Comparison of ENCODE assay signal across 12 cellular contexts in the genomic region with DNA sequence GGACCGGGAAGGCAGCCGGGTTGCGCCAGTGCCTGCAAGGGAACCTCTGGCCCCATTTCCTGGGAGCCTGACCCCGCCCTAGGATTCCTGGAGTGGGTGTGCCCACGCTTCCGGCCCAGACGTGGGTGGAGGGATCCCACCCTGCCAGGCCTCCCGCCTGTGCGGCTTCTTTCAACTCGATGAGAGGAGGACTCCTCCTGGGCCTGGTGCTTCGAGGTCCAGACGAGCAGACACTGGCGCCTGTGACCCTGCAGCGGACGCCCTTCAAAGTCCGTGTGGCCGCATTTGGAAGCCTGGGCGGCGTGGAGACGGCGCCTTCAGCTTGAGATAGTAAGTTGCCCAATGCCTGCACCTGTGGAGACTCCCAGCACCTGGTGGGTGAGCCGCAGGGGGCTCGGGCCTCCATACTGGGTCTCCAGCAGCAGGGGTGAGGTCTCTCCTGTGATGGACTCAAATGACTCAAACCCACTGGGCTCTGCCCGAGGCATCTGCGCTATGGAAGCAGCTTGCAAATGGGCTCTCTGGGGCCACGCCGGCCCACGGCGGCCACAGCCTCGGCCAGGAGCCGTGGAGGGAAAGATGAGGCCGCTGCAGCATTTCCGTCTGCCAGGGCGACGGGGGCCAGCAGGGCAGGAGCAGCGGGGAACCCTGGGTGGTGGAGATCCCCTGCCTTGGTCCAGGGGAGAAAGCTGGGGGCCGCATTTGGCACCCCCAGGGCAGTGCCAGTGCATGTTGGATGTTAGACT.
A peak's percentile ranks its signal among the peaks of the same experiment; 100 is the strongest.
DNase-seq lines count a peak whose midpoint lies in the region; ATAC-seq, FAIRE-seq and TF ChIP-seq lines count a peak whose summit lies in the region.
"Had no signal": no experiment of that assay in that cellular context is flagged by ENCODE, and none has a peak within 500 bp of the region (broad histone marks: within the 10 kb centered on the region; RNA-seq: fewer than 3 reads in every experiment).

No MANE protein-coding gene starts in this region.

- no peak for FAIRE-seq in H1 (lab: Jason Lieb, UNC)
- FAIRE-seq: A204.1 had no signal

- no peak overlapping the region for H2BK5ac ChIP-seq in H1 (ENCODE audit: low read depth, low read length)

- no peak overlapping the region for H4K91ac ChIP-seq in H1 (replicated peaks; ENCODE audit: insufficient read length, low read length)

- TF ChIP-seq EP300 in H1 (IDR thresholded peaks at IDR 0.05; ENCODE audit: borderline replicate concordance in 1 of 2, low read depth in 2 of 2, low read length in 2 of 2), result no peak

- no peak overlapping the region; the same call in 1 of the 2 replicates for H3K27ac ChIP-seq in H1 (ENCODE audit: low read depth, low read length)
- H3K27ac ChIP-seq: SJCRH30 had no signal

- POLR2A ChIA-PET in H1 (lab: Charles Lee; ENCODE audit: partially characterized antibody), result no interaction called here

- H4K5ac ChIP-seq in H1 (ENCODE audit: insufficient read length, low read depth, low read length), result no peak overlapping the region

- peak; percentile 37 for DNase-seq in natural killer cell treated with Interleukin-12 subunit alpha and Interleukin-12 subunit beta and Interleukin-15 and Interleukin-18, amount 100 ng/mL, for 72 hours (ENCODE audit: low spot score)
- no peak for DNase-seq in natural killer cell
- DNase-seq in H1 (ENCODE audit: low read depth in 1 of 2, low spot score in 2 of 2), result no peak
- DNase-seq in effector CD4-positive, alpha-beta T cell, result no peak
- no peak for DNase-seq in DMS 273 (lab: John Stamatoyannopoulos, UW; ENCODE audit: unreplicated experiment)
- DNase-seq in activated naive CD4-positive, alpha-beta T cell (lab: John Stamatoyannopoulos, UW), result no peak
- DNase-seq: activated naive CD4-positive, alpha-beta T cell treated with anti-CD3 and anti-CD28 coated beads, Interleukin-2, amount 50 U/mL, for 16 hours; SJCRH30 had no signal

- intact Hi-C loops in natural killer cell (cut with micrococcal nuclease), result no loop called here

- no peaks in the 10 kb centered on the region for H3K23me2 ChIP-seq in H1 (ENCODE audit: low read depth, low read length)

- no peak for TF ChIP-seq POLR2A in H1 (IDR thresholded peaks at IDR 0.05; ENCODE audit: control extremely low read depth in 1 of 2, low read depth in 2 of 2, low read length in 2 of 2)

- no peaks in the 10 kb centered on the region for H3K27me3 Mint-ChIP-seq in natural killer cell treated with Interleukin-12 subunit alpha and Interleukin-12 subunit beta and Interleukin-15 and Interleukin-18, amount 100 ng/mL, for 72 hours
- no peaks in the 10 kb centered on the region for H3K27me3 Mint-ChIP-seq in natural killer cell (ENCODE audit: low read depth in 2 of 2)
- H3K27me3 Mint-ChIP-seq: IgD-negative memory B cell had no signal

- TF ChIP-seq RAD21 in H1 (IDR thresholded peaks at IDR 0.05 in 1 of 2, conservative IDR thresholded peaks at IDR 0.05 in 1 of 2; ENCODE audit: low read depth in 2 of 2, low read length in 2 of 2), result no peak

- no peak overlapping the region for H2BK120ac ChIP-seq in H1 (replicated peaks; ENCODE audit: low read depth, low read length)

- CTCF ChIA-PET in H1 (lab: Charles Lee; ENCODE audit: partially characterized antibody), result interaction anchor here (1.7 to 1.8 kb wide), 2 partner anchors 90 to 92 kb away, joined by 4 read pairs; no protein-coding TSS in a partner anchor

- peaks cover 0 to 4% (median 1%) of the 10 kb centered on the region in 4 experiments; a peak in 4 of 7 replicates for H3K4me1 ChIP-seq in H1 (replicated peaks in 1 of 4; ENCODE audit: control insufficient read depth in 3 of 4, insufficient read depth in 4 of 4, low read length in 3 of 4)
- H3K4me1 ChIP-seq in mucosa of stomach (ENCODE audit: control insufficient read depth, insufficient read depth, low read length), result peaks cover 88% of the 10 kb centered on the region
- H3K4me1 ChIP-seq: SJCRH30 had no signal

- H3K9ac ChIP-seq in H1 (replicated peaks in 1 of 4; ENCODE audit: extremely low read depth in 1 of 4, low read depth in 3 of 4, low read length in 3 of 4) (no peak overlapping the region), mucosa of stomach (ENCODE audit: low read length) (peak overlapping the region; percentile 60)

- H3K79me2 ChIP-seq in H1 (ENCODE audit: control insufficient read depth in 1 of 2, insufficient read depth in 2 of 2, low read length in 2 of 2), result peaks cover 0 to 37% of the 10 kb centered on the region in 2 experiments; a peak in 2 of 4 replicates

- H3K23ac ChIP-seq in H1 (ENCODE audit: insufficient read length), result no peak overlapping the region

- no peaks in the 10 kb centered on the region for H3K36me3 Mint-ChIP-seq in natural killer cell treated with Interleukin-12 subunit alpha and Interleukin-12 subunit beta and Interleukin-15 and Interleukin-18, amount 100 ng/mL, for 72 hours
- H3K36me3 Mint-ChIP-seq in natural killer cell, result no peaks in the 10 kb centered on the region
- H3K36me3 Mint-ChIP-seq: IgD-negative memory B cell had no signal

- H3K36me3 ChIP-seq in H1 (ENCODE audit: control insufficient read depth in 2 of 4, insufficient read depth in 4 of 4, low read length in 3 of 4) (no peaks in the 10 kb centered on the region), mucosa of stomach (ENCODE audit: control insufficient read depth, insufficient read depth, low read length) (peaks cover 22% of the 10 kb centered on the region)

- H3K4me3 Mint-ChIP-seq in natural killer cell treated with Interleukin-12 subunit alpha and Interleukin-12 subunit beta and Interleukin-15 and Interleukin-18, amount 100 ng/mL, for 72 hours, result no peak overlapping the region
- H3K4me3 Mint-ChIP-seq in natural killer cell, result no peak overlapping the region
- H3K4me3 Mint-ChIP-seq: IgD-negative memory B cell had no signal

- H3K4me3 ChIP-seq in H1 (ENCODE audit: extremely low read depth in 1 of 4, insufficient read depth in 2 of 4, low read depth in 3 of 4, low read length in 4 of 4), result no peak overlapping the region
- H3K4me3 ChIP-seq in mucosa of stomach (ENCODE audit: low read length), result peak overlapping the region; percentile 5
- H3K4me3 ChIP-seq: SJCRH30 had no signal

- H3K4me1 Mint-ChIP-seq in natural killer cell treated with Interleukin-12 subunit alpha and Interleukin-12 subunit beta and Interleukin-15 and Interleukin-18, amount 100 ng/mL, for 72 hours (ENCODE audit: low read depth in 2 of 2), result peaks cover 0 to 2% of the 10 kb centered on the region in 2 donors
- H3K4me1 Mint-ChIP-seq in natural killer cell, result peaks cover 0 to 13% of the 10 kb centered on the region in 2 donors
- H3K4me1 Mint-ChIP-seq: IgD-negative memory B cell had no signal

- no peaks in the 10 kb centered on the region for H3K9me3 Mint-ChIP-seq in natural killer cell treated with Interleukin-12 subunit alpha and Interleukin-12 subunit beta and Interleukin-15 and Interleukin-18, amount 100 ng/mL, for 72 hours
- no peaks in the 10 kb centered on the region for H3K9me3 Mint-ChIP-seq in natural killer cell
- H3K9me3 Mint-ChIP-seq: IgD-negative memory B cell had no signal

- H3K4ac ChIP-seq in H1 (replicated peaks; ENCODE audit: insufficient read length, low read depth, low read length), result no peak overlapping the region

- no peak overlapping the region for H2BK20ac ChIP-seq in H1 (ENCODE audit: low read length)

- H3K56ac ChIP-seq in H1 (replicated peaks; ENCODE audit: insufficient read length, low read depth, low read length), result no peak overlapping the region

- 94% methylated on average over 37 of the region's 37 CpGs; no CpG with 5 or more reads in 1 of the 2 experiments for WGBS in H1 (ENCODE audit: extremely low coverage in 1 of 2, insufficient coverage in 1 of 2, insufficient read length in 1 of 2, insufficient replicate concordance in 2 of 2, low coverage in 1 of 2, low lambda C conversion rate in 2 of 2, missing lambda C conversion rate in 1 of 2), 2 experiments

- H3K4me2 ChIP-seq in H1 (ENCODE audit: insufficient read depth in 1 of 2, low read depth in 2 of 2, low read length in 2 of 2), result no peak overlapping the region

- no peak overlapping the region for H2BK15ac ChIP-seq in H1 (ENCODE audit: low read length)

- H2AK5ac ChIP-seq in H1 (ENCODE audit: low read depth, low read length), result no peak overlapping the region

- no peak overlapping the region for H3K27ac Mint-ChIP-seq in natural killer cell treated with Interleukin-12 subunit alpha and Interleukin-12 subunit beta and Interleukin-15 and Interleukin-18, amount 100 ng/mL, for 72 hours
- no peak overlapping the region for H3K27ac Mint-ChIP-seq in natural killer cell

- peaks cover 3 to 4% of the 10 kb centered on the region in 2 experiments for H4K20me1 ChIP-seq in H1 (replicated peaks in 1 of 2; ENCODE audit: control insufficient read depth in 1 of 2, insufficient read depth in 2 of 2, low read length in 2 of 2)

- H2BK12ac ChIP-seq in H1 (ENCODE audit: low read depth, low read length), result no peak overlapping the region

- H3K18ac ChIP-seq in H1 (ENCODE audit: extremely low read depth, low read length), result no peak overlapping the region

- H3K9me3 ChIP-seq in H1 (ENCODE audit: insufficient read depth in 2 of 2, low read depth in 1 of 2, low read length in 1 of 2) (no peaks in the 10 kb centered on the region), mucosa of stomach (ENCODE audit: control insufficient read depth, low read length) (no peaks in the 10 kb centered on the region)
- H3K9me3 ChIP-seq: SJCRH30 had no signal

- TF ChIP-seq CTCF in natural killer cell (IDR thresholded peaks at IDR 0.05), result no peak
- no peak for TF ChIP-seq CTCF in H1 (IDR thresholded peaks at IDR 0.05; ENCODE audit: control extremely low read depth in 1 of 3, insufficient read depth in 1 of 3, low read depth in 1 of 3, low read length in 3 of 3)

- no peak for ATAC-seq in natural killer cell treated with Interleukin-12 subunit alpha and Interleukin-12 subunit beta and Interleukin-15 and Interleukin-18, amount 100 ng/mL, for 72 hours
- ATAC-seq in natural killer cell (no peak), HG02885 (IDR thresholded peaks at IDR 0.05; ENCODE audit: poor library complexity, unreplicated experiment) (no peak)

- no peak overlapping the region for H3K14ac ChIP-seq in H1 (ENCODE audit: insufficient read length)

- peaks cover 10% of the 10 kb centered on the region for H3K79me1 ChIP-seq in H1 (ENCODE audit: low read depth, low read length)

- no peaks in the 10 kb centered on the region for H3K27me3 ChIP-seq in H1 (replicated peaks in 1 of 4; ENCODE audit: control insufficient read depth in 3 of 4, extremely low read depth in 1 of 4, insufficient read depth in 3 of 4, low read length in 3 of 4)
- H3K27me3 ChIP-seq in mucosa of stomach (ENCODE audit: control insufficient read depth, insufficient read depth, low read length), result no peaks in the 10 kb centered on the region
- H3K27me3 ChIP-seq: SJCRH30 had no signal

- H4K8ac ChIP-seq in H1 (ENCODE audit: extremely low read depth, insufficient read depth, low read length), result peak overlapping the region; percentile 31; the same call in 1 of the 2 replicates

- H2AFZ ChIP-seq in H1 (ENCODE audit: low read length), result no peak overlapping the region

TF ChIP-seq in H1, 55 proteins besides CTCF, POLR2A, EP300 and RAD21 (continues in another document):
- TF ChIP-seq, protein P1, sequence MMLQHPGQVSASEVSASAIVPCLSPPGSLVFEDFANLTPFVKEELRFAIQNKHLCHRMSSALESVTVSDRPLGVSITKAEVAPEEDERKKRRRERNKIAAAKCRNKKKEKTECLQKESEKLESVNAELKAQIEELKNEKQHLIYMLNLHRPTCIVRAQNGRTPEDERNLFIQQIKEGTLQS (IDR thresholded peaks at IDR 0.05; ENCODE audit: insufficient read depth, low read depth, low read length), result no peak
- no peak for TF ChIP-seq SRF (IDR thresholded peaks at IDR 0.05; ENCODE audit: low read depth, low read length)
